ENCODE assay signal across 14 cellular contexts in the genomic region with DNA sequence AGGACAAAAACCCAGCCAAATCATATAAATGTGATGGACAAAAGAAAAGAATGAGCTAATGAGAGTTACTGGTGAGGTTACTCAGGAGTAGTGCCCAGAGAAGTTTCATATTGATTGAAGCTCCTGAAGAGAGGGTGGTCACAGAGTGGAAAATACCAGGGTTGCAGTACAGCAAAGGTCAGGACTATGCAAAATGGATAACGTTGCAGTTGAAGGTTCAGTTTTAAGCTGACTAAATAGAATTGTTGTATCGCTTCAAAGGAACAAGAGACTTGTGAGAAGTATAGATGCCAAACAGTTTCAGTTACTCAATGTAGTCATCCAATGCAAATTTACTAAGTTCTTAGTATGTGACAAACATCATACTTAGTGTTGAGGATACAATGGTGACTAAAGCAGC. TPM values are rescaled to one million over a fixed set of nuclear protein-coding genes. Genes with fewer than 3 reads are reported as not detected.
DNase-seq lines count a peak whose midpoint lies in the region; ATAC-seq and TF ChIP-seq lines count a peak whose summit lies in the region.
"Had no signal": no experiment of that assay in that cellular context is flagged by ENCODE, and none has a peak within 500 bp of the region (broad histone marks: within the 10 kb centered on the region; RNA-seq: fewer than 3 reads in every experiment).

No MANE protein-coding gene starts in this region.

- H3K36me3 ChIP-seq in GM06990 (ENCODE audit: control insufficient read depth, insufficient read depth, low read length) (no peaks in the 10 kb centered on the region), neural progenitor cell (no peaks in the 10 kb centered on the region)

- H3K9ac ChIP-seq in neural progenitor cell: no peak overlapping the region

- DNase-seq in GM06990 (ENCODE audit: extremely low read depth, insufficient read length) (peak; percentile 18), epidermal melanocyte (ENCODE audit: insufficient read length, low spot score) (no peak), cortex of kidney (lab: John Stamatoyannopoulos, UW) (no peak), neural progenitor cell (ENCODE audit: low spot score) (no peak), immature natural killer cell (no peak)
- DNase-seq: activated CD4-positive, alpha-beta T cell treated with anti-CD3 and anti-CD28 coated beads for 36 hours; anterior cingulate cortex; foreskin keratinocyte; HFFc6; stimulated activated CD4-positive, alpha-beta T cell treated with anti-CD3 and anti-CD28 coated beads, Interleukin-4, amount 100 ng/mL, for 1 hour had no signal

- H3K4me3 ChIP-seq in GM06990 (replicated peaks; ENCODE audit: low read depth, low read length): no peak overlapping the region
- H3K4me3 ChIP-seq in neural progenitor cell: no peak overlapping the region

- no peaks in the 10 kb centered on the region for H3K27me3 ChIP-seq in GM06990 (replicated peaks; ENCODE audit: control insufficient read depth, insufficient read depth, low read length)
- no peaks in the 10 kb centered on the region for H3K27me3 ChIP-seq in neural progenitor cell
- H3K27me3 ChIP-seq: foreskin keratinocyte had no signal

- H3K4me3 Mint-ChIP-seq in neural progenitor cell (no peak overlapping the region), immature natural killer cell (no peak overlapping the region)
- H3K4me3 Mint-ChIP-seq: activated CD4-positive, alpha-beta T cell treated with anti-CD3 and anti-CD28 coated beads for 36 hours; HFFc6 had no signal

- H3K36me3 Mint-ChIP-seq in neural progenitor cell (no peaks in the 10 kb centered on the region), immature natural killer cell (no peaks in the 10 kb centered on the region)

- H3K27ac Mint-ChIP-seq in neural progenitor cell (no peak overlapping the region), immature natural killer cell (no peak overlapping the region)
- H3K27ac Mint-ChIP-seq: activated CD4-positive, alpha-beta T cell treated with anti-CD3 and anti-CD28 coated beads for 36 hours had no signal

- TF ChIP-seq CTCF in GM06990 (IDR thresholded peaks at IDR 0.05; ENCODE audit: insufficient read depth, low read length, poor library complexity, severe bottlenecking) (no peak), neural progenitor cell (IDR thresholded peaks at IDR 0.05) (no peak)

- H2AFZ ChIP-seq in neural progenitor cell (replicated peaks): no peak overlapping the region

- ATAC-seq in GM19463 (IDR thresholded peaks at IDR 0.05; ENCODE audit: unreplicated experiment): peak; percentile 79
- ATAC-seq in HG03159 (IDR thresholded peaks at IDR 0.05; ENCODE audit: unreplicated experiment): peak; percentile 66
- ATAC-seq in esophagus mucosa: peak; percentile 31
- ATAC-seq: activated CD4-positive, alpha-beta T cell treated with anti-CD3 and anti-CD28 coated beads for 36 hours had no signal

- H3K9me3 Mint-ChIP-seq in neural progenitor cell: peaks cover 9% of the 10 kb centered on the region
- peaks cover 0 to 2% (median 0%) of the 10 kb centered on the region in 6 donors for H3K9me3 Mint-ChIP-seq in immature natural killer cell

- no peaks in the 10 kb centered on the region for H3K27me3 Mint-ChIP-seq in neural progenitor cell (ENCODE audit: insufficient read depth, low read depth)
- H3K27me3 Mint-ChIP-seq in immature natural killer cell (ENCODE audit: low read depth in 3 of 3): peaks cover 0 to 4% (median 3%) of the 10 kb centered on the region in 3 donors
- H3K27me3 Mint-ChIP-seq: activated CD4-positive, alpha-beta T cell treated with anti-CD3 and anti-CD28 coated beads for 36 hours had no signal

- no peaks in the 10 kb centered on the region for H3K9me3 ChIP-seq in neural progenitor cell (ENCODE audit: low read depth)

- H4K20me1 ChIP-seq in neural progenitor cell (ENCODE audit: low read depth): no peaks in the 10 kb centered on the region

- no peak overlapping the region for H3K27ac ChIP-seq in neural progenitor cell

- H3K4me2 ChIP-seq in neural progenitor cell: no peak overlapping the region

- peaks cover 7% of the 10 kb centered on the region for H3K4me1 ChIP-seq in neural progenitor cell

- H3K79me2 ChIP-seq in neural progenitor cell (ENCODE audit: low read depth): no peaks in the 10 kb centered on the region

- H3K4me1 Mint-ChIP-seq in neural progenitor cell (peaks cover 19% of the 10 kb centered on the region), immature natural killer cell (no peaks in the 10 kb centered on the region)
- H3K4me1 Mint-ChIP-seq: activated CD4-positive, alpha-beta T cell treated with anti-CD3 and anti-CD28 coated beads for 36 hours had no signal

- H3F3A ChIP-seq in neural progenitor cell (ENCODE audit: low read depth): no peaks in the 10 kb centered on the region

RNA-seq across cellular contexts. Expression of a gene that starts 47.1 kb away (rescaled TPM):
- 0.72 TPM for total RNA-seq in esophagus mucosa
- total RNA-seq in neural progenitor cell (ENCODE audit: low replicate concordance): not detected in 2 replicates
- not detected for polyA plus RNA-seq in immature natural killer cell
- total RNA-seq: activated CD4-positive, alpha-beta T cell treated with anti-CD3 and anti-CD28 coated beads for 36 hours; foreskin keratinocyte; RPMI7951 had no signal
- polyA plus RNA-seq: foreskin keratinocyte had no signal
